12 cellular contexts compared by ENCODE assay signal in genomic region chr12:6905414-6906040, GRCh38. TPM values are rescaled to one million over a fixed set of nuclear protein-coding genes. Genes with fewer than 3 reads are reported as not detected.
DNase-seq lines count a peak whose midpoint lies in the region; ATAC-seq and TF ChIP-seq lines count a peak whose summit lies in the region.
"Had no signal": no experiment of that assay in that cellular context is flagged by ENCODE, and none has a peak within 500 bp of the region (broad histone marks: within the 10 kb centered on the region; RNA-seq: fewer than 3 reads in every experiment).

No MANE protein-coding gene starts in this region.

- no peak for DNase-seq in CD4-positive, CD25-positive, alpha-beta regulatory T cell
- DNase-seq in MM.1S (no peak), erythroblast (lab: John Stamatoyannopoulos, UW) (peak; percentile 38 to 58), psoas muscle (no peak), superior temporal gyrus (ENCODE audit: extremely low spot score) (no peak), NCI-H1694 treated with DMSO at 0.1 percent for 48 hours (lab: John Stamatoyannopoulos, UW) (no peak)
- DNase-seq: OCI-M1 had no signal

- no peaks in the 10 kb centered on the region for H3K79me2 ChIP-seq in MM.1S (ENCODE audit: low read length)

- peaks cover 10% of the 10 kb centered on the region for H3K4me1 ChIP-seq in CD4-positive, CD25-positive, alpha-beta regulatory T cell (ENCODE audit: control insufficient read depth, insufficient read depth, low read length, poor library complexity, severe bottlenecking)
- H3K4me1 ChIP-seq in MM.1S (ENCODE audit: low read length) (peaks cover 11% of the 10 kb centered on the region), psoas muscle (peaks cover 5% of the 10 kb centered on the region)

- WGBS in psoas muscle, 3 donors = 59 to 72% (median 61%) methylated on average over 5 of the region's 5 CpGs

- intact Hi-C loops in psoas muscle (cut with DNase I) = no loop called here

- H3K9me3 Mint-ChIP-seq in CD4-positive, CD25-positive, alpha-beta regulatory T cell = no peaks in the 10 kb centered on the region
- H3K9me3 Mint-ChIP-seq: naive B cell had no signal

- H3F3A ChIP-seq in MM.1S (ENCODE audit: insufficient read depth, low read length) = no peaks in the 10 kb centered on the region

- no peaks in the 10 kb centered on the region for H3K36me3 Mint-ChIP-seq in CD4-positive, CD25-positive, alpha-beta regulatory T cell
- H3K36me3 Mint-ChIP-seq: naive B cell had no signal

- peaks cover 0 to 2% (median under 1%) of the 10 kb centered on the region in 4 donors for H3K4me1 Mint-ChIP-seq in CD4-positive, CD25-positive, alpha-beta regulatory T cell

- H3K9me2 ChIP-seq in MM.1S (replicated peaks; ENCODE audit: insufficient read depth, low read length) = no peaks in the 10 kb centered on the region

- H3K27me3 ChIP-seq in CD4-positive, CD25-positive, alpha-beta regulatory T cell (ENCODE audit: control insufficient read depth, insufficient read depth, low read length) = no peaks in the 10 kb centered on the region
- H3K27me3 ChIP-seq in MM.1S (replicated peaks; ENCODE audit: insufficient read depth, low read length) = no peaks in the 10 kb centered on the region
- no peaks in the 10 kb centered on the region for H3K27me3 ChIP-seq in psoas muscle (ENCODE audit: insufficient read depth in 3 of 3, low read length in 2 of 3)

- no peaks in the 10 kb centered on the region for H3K9me3 ChIP-seq in CD4-positive, CD25-positive, alpha-beta regulatory T cell (ENCODE audit: control insufficient read depth in 2 of 2, low read length in 2 of 2)
- H3K9me3 ChIP-seq in MM.1S (replicated peaks; ENCODE audit: insufficient read depth, low read length) (no peaks in the 10 kb centered on the region), psoas muscle (no peaks in the 10 kb centered on the region)

- peak overlapping the region; percentile 81 for H3K4me3 ChIP-seq in CD4-positive, CD25-positive, alpha-beta regulatory T cell (ENCODE audit: low read depth, low read length)
- H3K4me3 ChIP-seq in MM.1S (ENCODE audit: low read length) (peak overlapping the region; percentile 76), psoas muscle (peak overlapping the region; percentile 91)

- no peak for TF ChIP-seq POLR2A in erythroblast (IDR thresholded peaks at IDR 0.05; ENCODE audit: low read length)

- H4K20me1 ChIP-seq in MM.1S (ENCODE audit: insufficient read depth, low read length) = no peaks in the 10 kb centered on the region

- TF ChIP-seq CTCF in MM.1S (IDR thresholded peaks at IDR 0.05; ENCODE audit: low read length) (no peak), psoas muscle (IDR thresholded peaks at IDR 0.05) (no peak)

- H3K4me3 Mint-ChIP-seq in CD4-positive, CD25-positive, alpha-beta regulatory T cell = no peak overlapping the region
- H3K4me3 Mint-ChIP-seq: naive B cell had no signal

- ATAC-seq in CD4-positive, CD25-positive, alpha-beta regulatory T cell (ENCODE audit: low read depth in 2 of 2) = no peak
- ATAC-seq in psoas muscle (no peak), GM21723 (IDR thresholded peaks at IDR 0.05; ENCODE audit: unreplicated experiment) (no peak), HG03520 (IDR thresholded peaks at IDR 0.05; ENCODE audit: unreplicated experiment) (no peak)

- no peaks in the 10 kb centered on the region for H3K27me3 Mint-ChIP-seq in CD4-positive, CD25-positive, alpha-beta regulatory T cell
- H3K27me3 Mint-ChIP-seq: naive B cell had no signal

- peak overlapping the region; percentile 83 for H3K4me2 ChIP-seq in MM.1S (ENCODE audit: low read depth, low read length)

- peak overlapping the region; percentile 92 for H3K27ac ChIP-seq in CD4-positive, CD25-positive, alpha-beta regulatory T cell (ENCODE audit: insufficient read depth, low read length, poor library complexity, severe bottlenecking)
- H3K27ac ChIP-seq in MM.1S (ENCODE audit: low read length) (no peak overlapping the region; the same call in 1 of the 2 replicates), psoas muscle (no peak overlapping the region)

- peak overlapping the region; percentile 71; the same call in 1 of the 2 replicates for H2AFZ ChIP-seq in MM.1S (ENCODE audit: low read length)

- no peak overlapping the region for H3K27ac Mint-ChIP-seq in CD4-positive, CD25-positive, alpha-beta regulatory T cell
- H3K27ac Mint-ChIP-seq: naive B cell had no signal

- no peaks in the 10 kb centered on the region for H3K36me3 ChIP-seq in CD4-positive, CD25-positive, alpha-beta regulatory T cell (ENCODE audit: control insufficient read depth, insufficient read depth, low read length)
- H3K36me3 ChIP-seq in MM.1S (replicated peaks; ENCODE audit: insufficient read depth, low read length) (no peaks in the 10 kb centered on the region), psoas muscle (ENCODE audit: insufficient read depth in 1 of 2, low read depth in 1 of 2) (peaks cover 0 to 22% of the 10 kb centered on the region in 2 donors)

- peak overlapping the region; percentile 75; the same call in 1 of the 2 replicates for H3K9ac ChIP-seq in MM.1S (ENCODE audit: low read length)

RNA-seq across cellular contexts. Expression of gene LRRC23, which starts 0.9 kb away (rescaled TPM):
- total RNA-seq in CD4-positive, CD25-positive, alpha-beta regulatory T cell = 6.6 TPM
- 1 to 10 TPM; 2.2 to 5.1 (median 4.5) TPM for polyA plus RNA-seq in CD4-positive, CD25-positive, alpha-beta regulatory T cell
- 10 to 100 TPM; 10.2 to 14.9 (median 12.5) TPM for total RNA-seq in psoas muscle
- 10 to 100 TPM in 2 of 3 donors, 1 to 10 TPM in 1; 9.5 to 29.0 (median 14.3) TPM for polyA plus RNA-seq in psoas muscle

RNA-seq across cellular contexts. Expression of gene ENO2, which starts 8.9 kb away (rescaled TPM):
- 88.2 TPM for total RNA-seq in CD4-positive, CD25-positive, alpha-beta regulatory T cell
- polyA plus RNA-seq in CD4-positive, CD25-positive, alpha-beta regulatory T cell = 10 to 100 TPM; 18.1 to 24.8 (median 22.7) TPM
- total RNA-seq in psoas muscle = 1 to 10 TPM; 2.0 to 4.6 (median 2.3) TPM
- polyA plus RNA-seq in psoas muscle = 1 to 10 TPM; 1.4 to 2.0 (median 1.8) TPM

RNA-seq across cellular contexts. Expression of gene ATN1, which starts 22.2 kb away (rescaled TPM):
- 27.5 TPM for total RNA-seq in CD4-positive, CD25-positive, alpha-beta regulatory T cell
- polyA plus RNA-seq in CD4-positive, CD25-positive, alpha-beta regulatory T cell = under 1 TPM; 0.17 to 0.82 (median 0.53) TPM
- 10 to 100 TPM; 43.3 to 55.8 (median 50.9) TPM for total RNA-seq in psoas muscle
- 10 to 100 TPM; 24.9 to 46.0 (median 33.7) TPM for polyA plus RNA-seq in psoas muscle

RNA-seq across cellular contexts. Expression of gene SPSB2, which starts 32.4 kb away (rescaled TPM):
- 8.2 TPM for total RNA-seq in CD4-positive, CD25-positive, alpha-beta regulatory T cell
- polyA plus RNA-seq in CD4-positive, CD25-positive, alpha-beta regulatory T cell = 10 to 100 TPM in 3 of 4 donors, 1 to 10 TPM in 1; 8.0 to 19.2 (median 13.2) TPM
- total RNA-seq in psoas muscle = 1 to 10 TPM; 2.4 to 4.5 (median 3.2) TPM
- 10 to 100 TPM in 1 of 3 donors, 1 to 10 TPM in 2; 4.3 to 10.2 (median 6.7) TPM for polyA plus RNA-seq in psoas muscle

RNA-seq across cellular contexts. Expression of gene RNU7-1, which starts 38.1 kb away (rescaled TPM):
- not detected for total RNA-seq in CD4-positive, CD25-positive, alpha-beta regulatory T cell
- not detected for polyA plus RNA-seq in CD4-positive, CD25-positive, alpha-beta regulatory T cell
- not detected for total RNA-seq in psoas muscle
- polyA plus RNA-seq in psoas muscle = not detected
- total RNA-seq: dermis microvascular lymphatic vessel endothelial cell, G401 had no signal

Comparison
In these comparisons a context has a peak if more than half of its experiments do, and no peak if none do; other contexts are left out.
1. DNase-seq: peak in erythroblast (2 of 2); none in CD4-positive, CD25-positive, alpha-beta regulatory T cell (0 of 3), MM.1S (single experiment), psoas muscle (0 of 2), superior temporal gyrus (single experiment) and NCI-H1694 treated with DMSO at 0.1 percent for 48 hours (single experiment).
2. RNA of gene ENO2, which starts 8.9 kb away (total RNA-seq): 88.2 TPM in CD4-positive, CD25-positive, alpha-beta regulatory T cell (single experiment); 2.0 to 4.6 TPM in psoas muscle; every median in the first group is over 10 times any median in the second.
3. Peak in every context shown above with its lines, with median percentiles within 50 percentile points of each other: H3K4me3 ChIP-seq.